In genomic region chr7:44123190-44124003, GRCh38 we compare ENCODE assay signal across 1 cellular context.
TF ChIP-seq lines count a peak whose summit lies in the region.

Gene POLD2 (minus strand): TSS chr7:44123548. CDS start chr7:44122053, 1,495 bp downstream.

TF ChIP-seq in K562, 482 proteins besides CTCF, POLR2A, EP300 and RAD21 (continued from another document and continues in another):
- TF ChIP-seq ZNF407 (IDR thresholded peaks at IDR 0.05; ENCODE audit: low read depth): no peak
- TF ChIP-seq, protein P1, sequence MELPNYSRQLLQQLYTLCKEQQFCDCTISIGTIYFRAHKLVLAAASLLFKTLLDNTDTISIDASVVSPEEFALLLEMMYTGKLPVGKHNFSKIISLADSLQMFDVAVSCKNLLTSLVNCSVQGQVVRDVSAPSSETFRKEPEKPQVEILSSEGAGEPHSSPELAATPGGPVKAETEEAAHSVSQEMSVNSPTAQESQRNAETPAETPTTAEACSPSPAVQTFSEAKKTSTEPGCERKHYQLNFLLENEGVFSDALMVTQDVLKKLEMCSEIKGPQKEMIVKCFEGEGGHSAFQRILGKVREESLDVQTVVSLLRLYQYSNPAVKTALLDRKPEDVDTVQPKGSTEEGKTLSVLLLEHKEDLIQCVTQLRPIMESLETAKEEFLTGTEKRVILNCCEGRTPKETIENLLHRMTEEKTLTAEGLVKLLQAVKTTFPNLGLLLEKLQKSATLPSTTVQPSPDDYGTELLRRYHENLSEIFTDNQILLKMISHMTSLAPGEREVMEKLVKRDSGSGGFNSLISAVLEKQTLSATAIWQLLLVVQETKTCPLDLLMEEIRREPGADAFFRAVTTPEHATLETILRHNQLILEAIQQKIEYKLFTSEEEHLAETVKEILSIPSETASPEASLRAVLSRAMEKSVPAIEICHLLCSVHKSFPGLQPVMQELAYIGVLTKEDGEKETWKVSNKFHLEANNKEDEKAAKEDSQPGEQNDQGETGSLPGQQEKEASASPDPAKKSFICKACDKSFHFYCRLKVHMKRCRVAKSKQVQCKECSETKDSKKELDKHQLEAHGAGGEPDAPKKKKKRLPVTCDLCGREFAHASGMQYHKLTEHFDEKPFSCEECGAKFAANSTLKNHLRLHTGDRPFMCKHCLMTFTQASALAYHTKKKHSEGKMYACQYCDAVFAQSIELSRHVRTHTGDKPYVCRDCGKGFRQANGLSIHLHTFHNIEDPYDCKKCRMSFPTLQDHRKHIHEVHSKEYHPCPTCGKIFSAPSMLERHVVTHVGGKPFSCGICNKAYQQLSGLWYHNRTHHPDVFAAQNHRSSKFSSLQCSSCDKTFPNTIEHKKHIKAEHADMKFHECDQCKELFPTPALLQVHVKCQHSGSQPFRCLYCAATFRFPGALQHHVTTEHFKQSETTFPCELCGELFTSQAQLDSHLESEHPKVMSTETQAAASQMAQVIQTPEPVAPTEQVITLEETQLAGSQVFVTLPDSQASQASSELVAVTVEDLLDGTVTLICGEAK (IDR thresholded peaks at IDR 0.05): no peak
- TF ChIP-seq, protein P1 (CRISPR knock-in tag; IDR thresholded peaks at IDR 0.05): no peak
- peak; percentile 52 for TF ChIP-seq FIP1L1 (IDR thresholded peaks at IDR 0.05; ENCODE audit: low read depth, low read length, poor library complexity, severe bottlenecking)
- no peak for TF ChIP-seq ZNF57 (CRISPR knock-in tag; IDR thresholded peaks at IDR 0.05)
- no peak for TF ChIP-seq ZNF134 (CRISPR knock-in tag; conservative IDR thresholded peaks at IDR 0.05)
- peak; percentile 91 for TF ChIP-seq CREM (IDR thresholded peaks at IDR 0.05; ENCODE audit: low read depth)
- TF ChIP-seq NBN (IDR thresholded peaks at IDR 0.05; ENCODE audit: low read depth): no peak
- TF ChIP-seq RCOR1 (IDR thresholded peaks at IDR 0.05; ENCODE audit: borderline replicate concordance in 1 of 2, low read depth in 2 of 2, low read length in 2 of 2): no peak
- TF ChIP-seq, protein P2, sequence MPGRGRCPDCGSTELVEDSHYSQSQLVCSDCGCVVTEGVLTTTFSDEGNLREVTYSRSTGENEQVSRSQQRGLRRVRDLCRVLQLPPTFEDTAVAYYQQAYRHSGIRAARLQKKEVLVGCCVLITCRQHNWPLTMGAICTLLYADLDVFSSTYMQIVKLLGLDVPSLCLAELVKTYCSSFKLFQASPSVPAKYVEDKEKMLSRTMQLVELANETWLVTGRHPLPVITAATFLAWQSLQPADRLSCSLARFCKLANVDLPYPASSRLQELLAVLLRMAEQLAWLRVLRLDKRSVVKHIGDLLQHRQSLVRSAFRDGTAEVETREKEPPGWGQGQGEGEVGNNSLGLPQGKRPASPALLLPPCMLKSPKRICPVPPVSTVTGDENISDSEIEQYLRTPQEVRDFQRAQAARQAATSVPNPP (IDR thresholded peaks at IDR 0.05; ENCODE audit: borderline replicate concordance, insufficient read depth, insufficient read length): no peak
- peak; percentile 91 for TF ChIP-seq POLR2G (IDR thresholded peaks at IDR 0.05; ENCODE audit: low read depth, low read length)
- no peak for TF ChIP-seq GTF3C2 (IDR thresholded peaks at IDR 0.05; ENCODE audit: borderline replicate concordance, extremely low read depth, insufficient read length)
- no peak for TF ChIP-seq SNIP1 (IDR thresholded peaks at IDR 0.05; ENCODE audit: low read depth)
- TF ChIP-seq, protein P3, sequence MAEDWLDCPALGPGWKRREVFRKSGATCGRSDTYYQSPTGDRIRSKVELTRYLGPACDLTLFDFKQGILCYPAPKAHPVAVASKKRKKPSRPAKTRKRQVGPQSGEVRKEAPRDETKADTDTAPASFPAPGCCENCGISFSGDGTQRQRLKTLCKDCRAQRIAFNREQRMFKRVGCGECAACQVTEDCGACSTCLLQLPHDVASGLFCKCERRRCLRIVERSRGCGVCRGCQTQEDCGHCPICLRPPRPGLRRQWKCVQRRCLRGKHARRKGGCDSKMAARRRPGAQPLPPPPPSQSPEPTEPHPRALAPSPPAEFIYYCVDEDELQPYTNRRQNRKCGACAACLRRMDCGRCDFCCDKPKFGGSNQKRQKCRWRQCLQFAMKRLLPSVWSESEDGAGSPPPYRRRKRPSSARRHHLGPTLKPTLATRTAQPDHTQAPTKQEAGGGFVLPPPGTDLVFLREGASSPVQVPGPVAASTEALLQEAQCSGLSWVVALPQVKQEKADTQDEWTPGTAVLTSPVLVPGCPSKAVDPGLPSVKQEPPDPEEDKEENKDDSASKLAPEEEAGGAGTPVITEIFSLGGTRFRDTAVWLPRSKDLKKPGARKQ (CRISPR knock-in tag; IDR thresholded peaks at IDR 0.05): no peak
- no peak for TF ChIP-seq TSC22D4 (tag; IDR thresholded peaks at IDR 0.05)
- no peak for TF ChIP-seq HNRNPUL1 (IDR thresholded peaks at IDR 0.05; ENCODE audit: low read length)
- peak; percentile 90 for TF ChIP-seq CXXC5 (CRISPR knock-in tag; IDR thresholded peaks at IDR 0.05)
- TF ChIP-seq RFX7 (CRISPR knock-in tag; IDR thresholded peaks at IDR 0.05): no peak
- no peak for TF ChIP-seq CBX2 (IDR thresholded peaks at IDR 0.05; ENCODE audit: insufficient read depth, low read length, poor library complexity, severe bottlenecking)
- TF ChIP-seq ZNF75A (CRISPR knock-in tag; IDR thresholded peaks at IDR 0.05): no peak
- no peak for TF ChIP-seq HNRNPH1 (optimal IDR thresholded peaks at IDR 0.05; ENCODE audit: low read depth, low read length)
- no peak for TF ChIP-seq GATAD2B (IDR thresholded peaks at IDR 0.05; ENCODE audit: borderline replicate concordance)
- peak; percentile 98 for TF ChIP-seq MYC (IDR thresholded peaks at IDR 0.05; ENCODE audit: low read depth, low read length)
- TF ChIP-seq MYC (CRISPR knock-in tag; IDR thresholded peaks at IDR 0.05; ENCODE audit: borderline replicate concordance, low read depth): peak; percentile 84; the same call in 1 of the 2 replicates
- no peak for TF ChIP-seq SOX6 (IDR thresholded peaks at IDR 0.05)
- TF ChIP-seq ZNF766 (CRISPR knock-in tag; conservative IDR thresholded peaks at IDR 0.05): no peak
- no peak for TF ChIP-seq ZC3H8 (IDR thresholded peaks at IDR 0.05)
- no peak for TF ChIP-seq SPI1 (IDR thresholded peaks at IDR 0.05; ENCODE audit: borderline replicate concordance, low read depth, low read length)
- TF ChIP-seq MCM7 (IDR thresholded peaks at IDR 0.05): no peak
- no peak for TF ChIP-seq STAG1 (CRISPR knock-in tag; IDR thresholded peaks at IDR 0.05; ENCODE audit: borderline replicate concordance)
- TF ChIP-seq YBX1 (IDR thresholded peaks at IDR 0.05): no peak
- no peak for TF ChIP-seq ETV1 (tag; conservative IDR thresholded peaks at IDR 0.05; ENCODE audit: low read depth)
- TF ChIP-seq ZSCAN32 (CRISPR knock-in tag; IDR thresholded peaks at IDR 0.05): no peak
- TF ChIP-seq SMARCC2 (IDR thresholded peaks at IDR 0.05; ENCODE audit: low read depth): no peak
- no peak for TF ChIP-seq SLC30A9 (CRISPR knock-in tag; IDR thresholded peaks at IDR 0.05)
- TF ChIP-seq, protein P4, sequence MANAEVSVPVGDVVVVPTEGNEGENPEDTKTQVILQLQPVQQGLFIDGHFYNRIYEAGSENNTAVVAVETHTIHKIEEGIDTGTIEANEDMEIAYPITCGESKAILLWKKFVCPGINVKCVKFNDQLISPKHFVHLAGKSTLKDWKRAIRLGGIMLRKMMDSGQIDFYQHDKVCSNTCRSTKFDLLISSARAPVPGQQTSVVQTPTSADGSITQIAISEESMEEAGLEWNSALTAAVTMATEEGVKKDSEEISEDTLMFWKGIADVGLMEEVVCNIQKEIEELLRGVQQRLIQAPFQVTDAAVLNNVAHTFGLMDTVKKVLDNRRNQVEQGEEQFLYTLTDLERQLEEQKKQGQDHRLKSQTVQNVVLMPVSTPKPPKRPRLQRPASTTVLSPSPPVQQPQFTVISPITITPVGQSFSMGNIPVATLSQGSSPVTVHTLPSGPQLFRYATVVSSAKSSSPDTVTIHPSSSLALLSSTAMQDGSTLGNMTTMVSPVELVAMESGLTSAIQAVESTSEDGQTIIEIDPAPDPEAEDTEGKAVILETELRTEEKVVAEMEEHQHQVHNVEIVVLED (CRISPR knock-in tag; IDR thresholded peaks at IDR 0.05): no peak
